Comparison of ENCODE assay signal across 12 cellular contexts in genomic region chr3:112653209-112653871, GRCh38. TPM values are rescaled to one million over a fixed set of nuclear protein-coding genes. Genes with fewer than 3 reads are reported as not detected.
DNase-seq lines count a peak whose midpoint lies in the region; ATAC-seq and TF ChIP-seq lines count a peak whose summit lies in the region.
"Had no signal": no experiment of that assay in that cellular context is flagged by ENCODE, and none has a peak within 500 bp of the region (broad histone marks: within the 10 kb centered on the region; RNA-seq: fewer than 3 reads in every experiment).

No MANE protein-coding gene starts in this region.

- peak overlapping the region; percentile 77 for H3K9ac ChIP-seq in GM23248

- peaks cover 83% of the 10 kb centered on the region for H3F3A ChIP-seq in GM23248 (ENCODE audit: insufficient read depth)

- TF ChIP-seq CTCF in stomach (IDR thresholded peaks at IDR 0.05): no peak

- H3K36me3 ChIP-seq in GM23248 (ENCODE audit: low read depth) (no peaks in the 10 kb centered on the region), stomach (no peaks in the 10 kb centered on the region)
- H3K36me3 ChIP-seq: ovary had no signal

- peak; percentile 63 to 94 for ATAC-seq in left cardiac atrium

- peak overlapping the region; percentile 98 for H3K27ac ChIP-seq in GM23248
- peak overlapping the region in 3 of 5 donors; percentile 42 to 65 (median 63) for H3K27ac ChIP-seq in stomach
- H3K27ac ChIP-seq: ovary had no signal

- H3K4me2 ChIP-seq in GM23248 (ENCODE audit: unreplicated experiment): peak overlapping the region; percentile 86

- H4K20me1 ChIP-seq in GM23248 (ENCODE audit: insufficient read depth): no peaks in the 10 kb centered on the region

- intact Hi-C loops in left cardiac atrium (cut with DNase I): no loop called here
- intact Hi-C loops in stomach (cut with DNase I; ENCODE audit: low total_unique reads): no loop called here

- H2AFZ ChIP-seq in GM23248: no peak overlapping the region

- H3K27me3 ChIP-seq in GM23248 (replicated peaks; ENCODE audit: insufficient read depth): no peaks in the 10 kb centered on the region
- no peaks in the 10 kb centered on the region for H3K27me3 ChIP-seq in stomach
- H3K27me3 ChIP-seq: ovary had no signal

- in situ Hi-C loops in GM23248 (cut with MboI): no loop called here

- H3K79me2 ChIP-seq in GM23248 (ENCODE audit: insufficient read depth): no peaks in the 10 kb centered on the region

- no peak for TF ChIP-seq POLR2A in stomach (IDR thresholded peaks at IDR 0.05)

- DNase-seq in GM23248: peak; percentile 97
- peak; percentile 98 for DNase-seq in amniotic epithelial cell (ENCODE audit: low read depth)
- DNase-seq in left cardiac atrium: no peak
- no peak for DNase-seq in stomach
- no peak for DNase-seq in LoVo (ENCODE audit: low spot score)
- no peak for DNase-seq in cortex of kidney (lab: John Stamatoyannopoulos, UW)
- DNase-seq in NCI-H128 (lab: John Stamatoyannopoulos, UW; ENCODE audit: unreplicated experiment): no peak
- no peak for DNase-seq in T-helper 2 cell
- DNase-seq: activated CD4-positive, alpha-beta memory T cell treated with anti-CD3 and anti-CD28 coated beads for 36 hours; DND-41; OCI-M1 had no signal

- no peaks in the 10 kb centered on the region for H3K9me3 ChIP-seq in GM23248 (ENCODE audit: low read depth)
- no peaks in the 10 kb centered on the region for H3K9me3 ChIP-seq in stomach
- H3K9me3 ChIP-seq: ovary had no signal

- TF ChIP-seq EP300 in stomach (IDR thresholded peaks at IDR 0.05): no peak

- no peaks in the 10 kb centered on the region for H3K9me2 ChIP-seq in GM23248 (ENCODE audit: insufficient read depth)

- H3K4me1 ChIP-seq in GM23248 (ENCODE audit: insufficient read depth) (peaks cover 85% of the 10 kb centered on the region), stomach (no peaks in the 10 kb centered on the region)

- H3K4me3 ChIP-seq in GM23248 (peak overlapping the region; percentile 53), stomach (no peak overlapping the region)
- H3K4me3 ChIP-seq: ovary had no signal

- WGBS in GM23248 (ENCODE audit: low coverage in 1 of 2, low lambda C conversion rate in 2 of 2, missing lambda C conversion rate in 2 of 2), 2 experiments: 17% methylated on average over 5 of the region's 5 CpGs
- 67 to 88% (median 73%) methylated on average over 5 of the region's 5 CpGs for WGBS in stomach, 5 donors

RNA-seq across cellular contexts. Expression of gene CCDC80, which starts 12.4 kb away (rescaled TPM):
- total RNA-seq in GM23248 (2014; rRNA removed; shearing (Covaris generic)): 1,174 and 1,238 TPM in 2 replicates
- polyA plus RNA-seq in GM23248 (2016; fragmentation: Nextera tagmentation; extraction: Ambion mirVana): 2,200 and 2,264 TPM in 2 replicates
- 100 to 1,000 TPM; 233 to 278 TPM for total RNA-seq in left cardiac atrium
- total RNA-seq in stomach: 100 to 1,000 TPM in 1 of 5 donors, 10 to 100 TPM in 3, 1 to 10 TPM in 1; 2.3 to 158 (median 29.0) TPM
- 10 to 100 TPM in 2 of 3 donors, 1 to 10 TPM in 1; 7.4 to 11.8 (median 10.2) TPM for polyA plus RNA-seq in stomach
- total RNA-seq: activated CD4-positive, alpha-beta memory T cell treated with anti-CD3 and anti-CD28 coated beads for 36 hours had no signal

Comparison
In these comparisons a context has a peak if more than half of its experiments do, and no peak if none do; other contexts are left out.
1. DNase-seq: peak in GM23248 (single experiment) and amniotic epithelial cell (single experiment); none in left cardiac atrium (single experiment), stomach (single experiment), LoVo (single experiment), cortex of kidney (single experiment), NCI-H128 (single experiment) and T-helper 2 cell (0 of 5).